In the genomic region with DNA sequence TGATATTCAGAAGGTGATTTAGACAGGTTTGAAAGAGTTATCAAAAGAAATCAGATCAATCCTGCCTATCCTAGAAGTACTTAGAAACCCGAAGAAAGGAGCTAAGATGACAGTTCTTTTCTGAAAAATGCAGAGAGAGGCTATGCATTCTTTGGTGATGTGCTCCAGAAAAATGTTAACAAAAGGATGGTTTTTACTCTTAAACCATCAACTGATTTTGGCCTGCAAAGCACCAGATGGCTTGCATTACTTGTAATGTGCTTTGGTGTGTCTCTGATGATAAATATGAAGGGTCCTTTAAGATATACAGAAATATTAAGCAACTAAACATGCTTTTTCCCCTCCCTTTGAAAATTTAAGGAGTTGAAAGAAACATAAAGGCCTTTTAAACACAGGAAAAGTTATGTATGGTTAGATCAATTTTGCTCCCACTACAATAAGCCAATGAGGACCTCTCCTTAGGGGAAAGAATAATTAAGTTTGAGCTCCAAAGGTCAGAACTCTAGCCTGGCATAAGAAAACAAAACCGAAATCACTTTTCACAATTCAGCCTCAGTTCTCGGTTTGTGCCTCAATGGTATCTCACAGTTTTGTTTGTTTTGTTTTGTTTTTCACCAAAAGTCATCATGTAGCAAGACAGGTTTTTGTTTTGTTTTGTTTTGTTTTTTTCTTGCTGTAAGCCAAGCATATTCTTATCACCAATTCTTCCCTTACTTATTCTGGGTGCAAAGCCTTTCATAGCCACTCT, we compare ENCODE assay signal across 2 cellular contexts.
TF ChIP-seq lines count a peak whose summit lies in the region.

No MANE protein-coding gene starts in this region.

TF ChIP-seq in HepG2, 621 proteins besides CTCF, POLR2A, EP300 and RAD21 (continued from another document):
- TF ChIP-seq, protein P1, sequence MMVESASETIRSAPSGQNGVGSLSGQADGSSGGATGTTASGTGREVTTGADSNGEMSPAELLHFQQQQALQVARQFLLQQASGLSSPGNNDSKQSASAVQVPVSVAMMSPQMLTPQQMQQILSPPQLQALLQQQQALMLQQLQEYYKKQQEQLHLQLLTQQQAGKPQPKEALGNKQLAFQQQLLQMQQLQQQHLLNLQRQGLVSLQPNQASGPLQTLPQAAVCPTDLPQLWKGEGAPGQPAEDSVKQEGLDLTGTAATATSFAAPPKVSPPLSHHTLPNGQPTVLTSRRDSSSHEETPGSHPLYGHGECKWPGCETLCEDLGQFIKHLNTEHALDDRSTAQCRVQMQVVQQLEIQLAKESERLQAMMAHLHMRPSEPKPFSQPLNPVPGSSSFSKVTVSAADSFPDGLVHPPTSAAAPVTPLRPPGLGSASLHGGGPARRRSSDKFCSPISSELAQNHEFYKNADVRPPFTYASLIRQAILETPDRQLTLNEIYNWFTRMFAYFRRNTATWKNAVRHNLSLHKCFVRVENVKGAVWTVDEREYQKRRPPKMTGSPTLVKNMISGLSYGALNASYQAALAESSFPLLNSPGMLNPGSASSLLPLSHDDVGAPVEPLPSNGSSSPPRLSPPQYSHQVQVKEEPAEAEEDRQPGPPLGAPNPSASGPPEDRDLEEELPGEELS (CRISPR knock-in tag; IDR thresholded peaks at IDR 0.05), result no peak
- TF ChIP-seq ZSCAN20 (CRISPR knock-in tag; IDR thresholded peaks at IDR 0.05; ENCODE audit: borderline replicate concordance) (no peak), ZNF136 (CRISPR knock-in tag; IDR thresholded peaks at IDR 0.05; ENCODE audit: low read depth) (no peak)

TF ChIP-seq in SK-N-SH, 30 proteins besides CTCF, POLR2A, EP300 and RAD21 (continued from another document):
- TF ChIP-seq, protein P2, sequence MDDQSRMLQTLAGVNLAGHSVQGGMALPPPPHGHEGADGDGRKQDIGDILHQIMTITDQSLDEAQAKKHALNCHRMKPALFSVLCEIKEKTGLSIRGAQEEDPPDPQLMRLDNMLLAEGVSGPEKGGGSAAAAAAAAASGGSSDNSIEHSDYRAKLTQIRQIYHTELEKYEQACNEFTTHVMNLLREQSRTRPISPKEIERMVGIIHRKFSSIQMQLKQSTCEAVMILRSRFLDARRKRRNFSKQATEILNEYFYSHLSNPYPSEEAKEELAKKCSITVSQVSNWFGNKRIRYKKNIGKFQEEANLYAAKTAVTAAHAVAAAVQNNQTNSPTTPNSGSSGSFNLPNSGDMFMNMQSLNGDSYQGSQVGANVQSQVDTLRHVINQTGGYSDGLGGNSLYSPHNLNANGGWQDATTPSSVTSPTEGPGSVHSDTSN (IDR thresholded peaks at IDR 0.05), result peak; percentile 35; the same call in 1 of the 2 replicates
- no peak for TF ChIP-seq JUND (IDR thresholded peaks at IDR 0.05)
- no peak for TF ChIP-seq MEF2A (IDR thresholded peaks at IDR 0.05; ENCODE audit: borderline replicate concordance, low read depth)
- no peak for TF ChIP-seq SIN3A (IDR thresholded peaks at IDR 0.05; ENCODE audit: borderline replicate concordance, low read depth, low read length)
- TF ChIP-seq TCF12 (IDR thresholded peaks at IDR 0.05), result peak; percentile 84
- no peak for TF ChIP-seq RFX5 (IDR thresholded peaks at IDR 0.05; ENCODE audit: low read length)
- TF ChIP-seq, protein P3, sequence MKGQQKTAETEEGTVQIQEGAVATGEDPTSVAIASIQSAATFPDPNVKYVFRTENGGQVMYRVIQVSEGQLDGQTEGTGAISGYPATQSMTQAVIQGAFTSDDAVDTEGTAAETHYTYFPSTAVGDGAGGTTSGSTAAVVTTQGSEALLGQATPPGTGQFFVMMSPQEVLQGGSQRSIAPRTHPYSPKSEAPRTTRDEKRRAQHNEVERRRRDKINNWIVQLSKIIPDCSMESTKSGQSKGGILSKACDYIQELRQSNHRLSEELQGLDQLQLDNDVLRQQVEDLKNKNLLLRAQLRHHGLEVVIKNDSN (IDR thresholded peaks at IDR 0.05; ENCODE audit: borderline replicate concordance, low read depth), result no peak
- TF ChIP-seq NRF1 (IDR thresholded peaks at IDR 0.05; ENCODE audit: low read depth, low read length), result no peak
- TF ChIP-seq, protein P4, sequence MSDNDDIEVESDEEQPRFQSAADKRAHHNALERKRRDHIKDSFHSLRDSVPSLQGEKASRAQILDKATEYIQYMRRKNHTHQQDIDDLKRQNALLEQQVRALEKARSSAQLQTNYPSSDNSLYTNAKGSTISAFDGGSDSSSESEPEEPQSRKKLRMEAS (IDR thresholded peaks at IDR 0.05; ENCODE audit: low read depth), result no peak
- no peak for TF ChIP-seq GATA2 (CRISPR knock-in tag; IDR thresholded peaks at IDR 0.05)
- TF ChIP-seq FOXM1 (IDR thresholded peaks at IDR 0.05; ENCODE audit: low read depth), result no peak
- TF ChIP-seq, protein P5, sequence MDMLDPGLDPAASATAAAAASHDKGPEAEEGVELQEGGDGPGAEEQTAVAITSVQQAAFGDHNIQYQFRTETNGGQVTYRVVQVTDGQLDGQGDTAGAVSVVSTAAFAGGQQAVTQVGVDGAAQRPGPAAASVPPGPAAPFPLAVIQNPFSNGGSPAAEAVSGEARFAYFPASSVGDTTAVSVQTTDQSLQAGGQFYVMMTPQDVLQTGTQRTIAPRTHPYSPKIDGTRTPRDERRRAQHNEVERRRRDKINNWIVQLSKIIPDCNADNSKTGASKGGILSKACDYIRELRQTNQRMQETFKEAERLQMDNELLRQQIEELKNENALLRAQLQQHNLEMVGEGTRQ (IDR thresholded peaks at IDR 0.05; ENCODE audit: borderline replicate concordance, low read depth, low read length), result no peak
- TF ChIP-seq POLR2AphosphoS5 (IDR thresholded peaks at IDR 0.05; ENCODE audit: low read depth, low read length), result no peak
- no peak for TF ChIP-seq CHD2 (IDR thresholded peaks at IDR 0.05; ENCODE audit: low read length, partially characterized antibody)
- no peak for TF ChIP-seq EZH2phosphoT487 (IDR thresholded peaks at IDR 0.05; ENCODE audit: borderline replicate concordance, low read depth)
- TF ChIP-seq, protein P6, sequence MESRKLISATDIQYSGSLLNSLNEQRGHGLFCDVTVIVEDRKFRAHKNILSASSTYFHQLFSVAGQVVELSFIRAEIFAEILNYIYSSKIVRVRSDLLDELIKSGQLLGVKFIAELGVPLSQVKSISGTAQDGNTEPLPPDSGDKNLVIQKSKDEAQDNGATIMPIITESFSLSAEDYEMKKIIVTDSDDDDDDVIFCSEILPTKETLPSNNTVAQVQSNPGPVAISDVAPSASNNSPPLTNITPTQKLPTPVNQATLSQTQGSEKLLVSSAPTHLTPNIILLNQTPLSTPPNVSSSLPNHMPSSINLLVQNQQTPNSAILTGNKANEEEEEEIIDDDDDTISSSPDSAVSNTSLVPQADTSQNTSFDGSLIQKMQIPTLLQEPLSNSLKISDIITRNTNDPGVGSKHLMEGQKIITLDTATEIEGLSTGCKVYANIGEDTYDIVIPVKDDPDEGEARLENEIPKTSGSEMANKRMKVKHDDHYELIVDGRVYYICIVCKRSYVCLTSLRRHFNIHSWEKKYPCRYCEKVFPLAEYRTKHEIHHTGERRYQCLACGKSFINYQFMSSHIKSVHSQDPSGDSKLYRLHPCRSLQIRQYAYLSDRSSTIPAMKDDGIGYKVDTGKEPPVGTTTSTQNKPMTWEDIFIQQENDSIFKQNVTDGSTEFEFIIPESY (IDR thresholded peaks at IDR 0.05; ENCODE audit: borderline replicate concordance, low read depth), result no peak
- TF ChIP-seq, protein P7, sequence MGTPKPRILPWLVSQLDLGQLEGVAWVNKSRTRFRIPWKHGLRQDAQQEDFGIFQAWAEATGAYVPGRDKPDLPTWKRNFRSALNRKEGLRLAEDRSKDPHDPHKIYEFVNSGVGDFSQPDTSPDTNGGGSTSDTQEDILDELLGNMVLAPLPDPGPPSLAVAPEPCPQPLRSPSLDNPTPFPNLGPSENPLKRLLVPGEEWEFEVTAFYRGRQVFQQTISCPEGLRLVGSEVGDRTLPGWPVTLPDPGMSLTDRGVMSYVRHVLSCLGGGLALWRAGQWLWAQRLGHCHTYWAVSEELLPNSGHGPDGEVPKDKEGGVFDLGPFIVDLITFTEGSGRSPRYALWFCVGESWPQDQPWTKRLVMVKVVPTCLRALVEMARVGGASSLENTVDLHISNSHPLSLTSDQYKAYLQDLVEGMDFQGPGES (IDR thresholded peaks at IDR 0.05; ENCODE audit: low read depth, low read length), result no peak
- no peak for TF ChIP-seq SMC3 (IDR thresholded peaks at IDR 0.05; ENCODE audit: low read depth, low read length)
- TF ChIP-seq, protein P8, sequence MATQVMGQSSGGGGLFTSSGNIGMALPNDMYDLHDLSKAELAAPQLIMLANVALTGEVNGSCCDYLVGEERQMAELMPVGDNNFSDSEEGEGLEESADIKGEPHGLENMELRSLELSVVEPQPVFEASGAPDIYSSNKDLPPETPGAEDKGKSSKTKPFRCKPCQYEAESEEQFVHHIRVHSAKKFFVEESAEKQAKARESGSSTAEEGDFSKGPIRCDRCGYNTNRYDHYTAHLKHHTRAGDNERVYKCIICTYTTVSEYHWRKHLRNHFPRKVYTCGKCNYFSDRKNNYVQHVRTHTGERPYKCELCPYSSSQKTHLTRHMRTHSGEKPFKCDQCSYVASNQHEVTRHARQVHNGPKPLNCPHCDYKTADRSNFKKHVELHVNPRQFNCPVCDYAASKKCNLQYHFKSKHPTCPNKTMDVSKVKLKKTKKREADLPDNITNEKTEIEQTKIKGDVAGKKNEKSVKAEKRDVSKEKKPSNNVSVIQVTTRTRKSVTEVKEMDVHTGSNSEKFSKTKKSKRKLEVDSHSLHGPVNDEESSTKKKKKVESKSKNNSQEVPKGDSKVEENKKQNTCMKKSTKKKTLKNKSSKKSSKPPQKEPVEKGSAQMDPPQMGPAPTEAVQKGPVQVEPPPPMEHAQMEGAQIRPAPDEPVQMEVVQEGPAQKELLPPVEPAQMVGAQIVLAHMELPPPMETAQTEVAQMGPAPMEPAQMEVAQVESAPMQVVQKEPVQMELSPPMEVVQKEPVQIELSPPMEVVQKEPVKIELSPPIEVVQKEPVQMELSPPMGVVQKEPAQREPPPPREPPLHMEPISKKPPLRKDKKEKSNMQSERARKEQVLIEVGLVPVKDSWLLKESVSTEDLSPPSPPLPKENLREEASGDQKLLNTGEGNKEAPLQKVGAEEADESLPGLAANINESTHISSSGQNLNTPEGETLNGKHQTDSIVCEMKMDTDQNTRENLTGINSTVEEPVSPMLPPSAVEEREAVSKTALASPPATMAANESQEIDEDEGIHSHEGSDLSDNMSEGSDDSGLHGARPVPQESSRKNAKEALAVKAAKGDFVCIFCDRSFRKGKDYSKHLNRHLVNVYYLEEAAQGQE (IDR thresholded peaks at IDR 0.05; ENCODE audit: low read depth, low read length), result no peak
- no peak for TF ChIP-seq MXI1 (IDR thresholded peaks at IDR 0.05; ENCODE audit: low read depth, low read length)
- no peak for TF ChIP-seq GABPA (IDR thresholded peaks at IDR 0.05; ENCODE audit: low read depth)
- peak; percentile 3; the same call in 1 of the 2 replicates for TF ChIP-seq FOSL2 (IDR thresholded peaks at IDR 0.05; ENCODE audit: borderline replicate concordance, low read depth)
